In genomic region chr5:162323471-162323870, GRCh38 we compare ENCODE assay signal across 29 cellular contexts.
DNase-seq lines count a peak whose midpoint lies in the region; ATAC-seq, FAIRE-seq and TF ChIP-seq lines count a peak whose summit lies in the region.
"Had no signal": no experiment of that assay in that cellular context is flagged by ENCODE, and none has a peak within 500 bp of the region (broad histone marks: within the 10 kb centered on the region; RNA-seq: fewer than 3 reads in every experiment).

No MANE protein-coding gene starts in this region.

- no peak overlapping the region for H3K9ac ChIP-seq in H1 (replicated peaks in 1 of 4; ENCODE audit: extremely low read depth in 1 of 4, low read depth in 3 of 4, low read length in 3 of 4)

- H3K79me2 ChIP-seq in H1 (ENCODE audit: control insufficient read depth in 1 of 2, insufficient read depth in 2 of 2, low read length in 2 of 2): no peaks in the 10 kb centered on the region

- no peak overlapping the region for H4K91ac ChIP-seq in H1 (replicated peaks; ENCODE audit: insufficient read length, low read length)

- POLR2A ChIA-PET in H1 (lab: Charles Lee; ENCODE audit: partially characterized antibody): no interaction called here

- H3K4me3 ChIP-seq in H1 (ENCODE audit: extremely low read depth in 1 of 4, insufficient read depth in 2 of 4, low read depth in 3 of 4, low read length in 4 of 4) (no peak overlapping the region), WERI-Rb-1 (ENCODE audit: low read depth, low read length) (no peak overlapping the region), MG63 (no peak overlapping the region)
- H3K4me3 ChIP-seq: testis had no signal

- FAIRE-seq in H1 (lab: Jason Lieb, UNC): no peak
- FAIRE-seq: GM12891 had no signal

- H3K23ac ChIP-seq in H1 (ENCODE audit: insufficient read length): no peak overlapping the region

- no peak for ATAC-seq in GM18502 (IDR thresholded peaks at IDR 0.05; ENCODE audit: poor library complexity, unreplicated experiment)
- ATAC-seq in HG02678 (IDR thresholded peaks at IDR 0.05; ENCODE audit: unreplicated experiment): no peak
- ATAC-seq: activated naive CD4-positive, alpha-beta T cell treated with anti-CD3 and anti-CD28 coated beads, Interleukin-2, amount 50 U/mL, for 72 hours; left cardiac atrium; naive thymus-derived CD4-positive, alpha-beta T cell had no signal

- TF ChIP-seq RAD21 in H1 (IDR thresholded peaks at IDR 0.05 in 1 of 2, conservative IDR thresholded peaks at IDR 0.05 in 1 of 2; ENCODE audit: low read depth in 2 of 2, low read length in 2 of 2): no peak

- WGBS in H1 (ENCODE audit: extremely low coverage in 1 of 2, insufficient coverage in 1 of 2, insufficient read length in 1 of 2, insufficient replicate concordance in 2 of 2, low coverage in 1 of 2, low lambda C conversion rate in 2 of 2, missing lambda C conversion rate in 1 of 2), 2 experiments: 84% methylated on average over 3 of the region's 3 CpGs; no CpG with 5 or more reads in 1 of the 2 experiments

- H3K4me2 ChIP-seq in H1 (ENCODE audit: insufficient read depth in 1 of 2, low read depth in 2 of 2, low read length in 2 of 2): no peak overlapping the region

- H3K14ac ChIP-seq in H1 (ENCODE audit: insufficient read length): no peak overlapping the region

- no peak overlapping the region for H2BK120ac ChIP-seq in H1 (replicated peaks; ENCODE audit: low read depth, low read length)

- 0 out of 2 replicates have a peak overlapping the region, but pooled peaks have one; percentile 23 for H2AFZ ChIP-seq in H1 (ENCODE audit: low read length)

- no peaks in the 10 kb centered on the region for H3K23me2 ChIP-seq in H1 (ENCODE audit: low read depth, low read length)

- H3K56ac ChIP-seq in H1 (replicated peaks; ENCODE audit: insufficient read length, low read depth, low read length): no peak overlapping the region

- DNase-seq in ELF-1 (ENCODE audit: low read depth, low spot score) (peak; percentile 74), NCI-H460 (ENCODE audit: extremely low read depth, low read depth) (peak; percentile 36), H1 (ENCODE audit: low read depth in 1 of 2, low spot score in 2 of 2) (no peak), myocyte (ENCODE audit: low read depth) (peak; percentile 37), WERI-Rb-1 (no peak), MG63 (no peak)
- DNase-seq: activated B cell treated with CpG ODN at 0.5 μM for 24 hours; activated CD4-positive, alpha-beta T cell treated with anti-CD3 and anti-CD28 coated beads, Interleukin-2, amount 50 U/mL, for 48 hours; aorta; C1 segment of cervical spinal cord; Calu3; DND-41; HCEC 1CT; head of caudate nucleus; left cardiac atrium; naive thymus-derived CD4-positive, alpha-beta T cell; NCI-H1417 treated with DMSO at 0.1 percent for 48 hours; NCI-H2107; NCI-H524 treated with DMSO at 0.1 percent for 48 hours; retina; stimulated activated CD4-positive, alpha-beta T cell treated with anti-CD3 and anti-CD28 coated beads, Interleukin-12 subunit alpha, Interleukin-12 subunit beta, amount 100 ng/mL, for 4 hours; stimulated activated CD4-positive, alpha-beta T cell treated with anti-CD3 and anti-CD28 coated beads, Interleukin-4, amount 100 ng/mL, for 24 hours; stimulated activated naive CD4-positive, alpha-beta T cell treated with Interleukin-2 at 50 U/mL for 16 hours; T-helper 9 cell; testis had no signal

- CTCF ChIA-PET in H1 (lab: Charles Lee; ENCODE audit: partially characterized antibody): interaction anchor here (0.9 to 1.8 kb wide), 2 partner anchors 114 to 983 kb away, joined by 3 read pairs; no protein-coding TSS in a partner anchor

- no peaks in the 10 kb centered on the region for H3K79me1 ChIP-seq in H1 (ENCODE audit: low read depth, low read length)

- no peak overlapping the region for H3K27ac ChIP-seq in H1 (ENCODE audit: low read depth, low read length)
- H3K27ac ChIP-seq in WERI-Rb-1: no peak overlapping the region
- H3K27ac ChIP-seq: testis had no signal

- TF ChIP-seq POLR2A in H1 (IDR thresholded peaks at IDR 0.05; ENCODE audit: control extremely low read depth in 1 of 2, low read depth in 2 of 2, low read length in 2 of 2): no peak

- no peak overlapping the region for H3K18ac ChIP-seq in H1 (ENCODE audit: extremely low read depth, low read length)

- H4K5ac ChIP-seq in H1 (ENCODE audit: insufficient read length, low read depth, low read length): no peak overlapping the region

- H2BK12ac ChIP-seq in H1 (ENCODE audit: low read depth, low read length): no peak overlapping the region

- H2AK5ac ChIP-seq in H1 (ENCODE audit: low read depth, low read length): no peak overlapping the region

- no peak for TF ChIP-seq EP300 in H1 (IDR thresholded peaks at IDR 0.05; ENCODE audit: borderline replicate concordance in 1 of 2, low read depth in 2 of 2, low read length in 2 of 2)

- H4K20me1 ChIP-seq in H1 (replicated peaks in 1 of 2; ENCODE audit: control insufficient read depth in 1 of 2, insufficient read depth in 2 of 2, low read length in 2 of 2): no peaks in the 10 kb centered on the region

- TF ChIP-seq CTCF in H1 (IDR thresholded peaks at IDR 0.05; ENCODE audit: control extremely low read depth in 1 of 3, insufficient read depth in 1 of 3, low read depth in 1 of 3, low read length in 3 of 3) (no peak), WERI-Rb-1 (IDR thresholded peaks at IDR 0.05; ENCODE audit: low read depth, low read length) (no peak)

- no peaks in the 10 kb centered on the region for H3K4me1 ChIP-seq in H1 (replicated peaks in 1 of 4; ENCODE audit: control insufficient read depth in 3 of 4, insufficient read depth in 4 of 4, low read length in 3 of 4)
- H3K4me1 ChIP-seq: testis had no signal

- H3K9me3 ChIP-seq in H1 (ENCODE audit: insufficient read depth in 2 of 2, low read depth in 1 of 2, low read length in 1 of 2) (peaks cover 0 to 4% of the 10 kb centered on the region in 2 experiments; a peak in 2 of 4 replicates), WERI-Rb-1 (ENCODE audit: severe bottlenecking) (no peaks in the 10 kb centered on the region), MG63 (no peaks in the 10 kb centered on the region)
- H3K9me3 ChIP-seq: testis had no signal

- H3K4ac ChIP-seq in H1 (replicated peaks; ENCODE audit: insufficient read length, low read depth, low read length): no peak overlapping the region

- no peak overlapping the region for H4K8ac ChIP-seq in H1 (ENCODE audit: extremely low read depth, insufficient read depth, low read length)

- H2BK15ac ChIP-seq in H1 (ENCODE audit: low read length): no peak overlapping the region

- H2BK20ac ChIP-seq in H1 (ENCODE audit: low read length): no peak overlapping the region

- H3K36me3 ChIP-seq in H1 (ENCODE audit: control insufficient read depth in 2 of 4, insufficient read depth in 4 of 4, low read length in 3 of 4) (no peaks in the 10 kb centered on the region), WERI-Rb-1 (no peaks in the 10 kb centered on the region), MG63 (no peaks in the 10 kb centered on the region)

- H3K27me3 ChIP-seq in H1 (replicated peaks in 1 of 4; ENCODE audit: control insufficient read depth in 3 of 4, extremely low read depth in 1 of 4, insufficient read depth in 3 of 4, low read length in 3 of 4) (no peaks in the 10 kb centered on the region), WERI-Rb-1 (ENCODE audit: insufficient read depth, low read depth, severe bottlenecking) (peaks cover 34% of the 10 kb centered on the region), MG63 (peaks cover 3% of the 10 kb centered on the region; the same call in 1 of the 2 replicates)
- H3K27me3 ChIP-seq: testis had no signal

- no peak overlapping the region for H2BK5ac ChIP-seq in H1 (ENCODE audit: low read depth, low read length)

TF ChIP-seq in H1, 55 proteins besides CTCF, POLR2A, EP300 and RAD21:
- TF ChIP-seq KDM5A (IDR thresholded peaks at IDR 0.05; ENCODE audit: low read length) (no peak), SIN3A (conservative IDR thresholded peaks at IDR 0.05 in 1 of 2, IDR thresholded peaks at IDR 0.05 in 1 of 2; ENCODE audit: low read depth in 1 of 2, low read length in 2 of 2) (no peak), ATF2 (IDR thresholded peaks at IDR 0.05; ENCODE audit: low read length) (no peak), RBBP5 (IDR thresholded peaks at IDR 0.05; ENCODE audit: borderline replicate concordance, low read depth, low read length) (no peak), SIX5 (IDR thresholded peaks at IDR 0.05; ENCODE audit: low read depth, low read length) (no peak)
TF ChIP-seq in H1: peak in this region for 0.

Comparison
In these comparisons a context has a peak if more than half of its experiments do, and no peak if none do; other contexts are left out.
1. DNase-seq: peak in ELF-1 (single experiment), NCI-H460 (single experiment) and myocyte (single experiment); none in H1 (0 of 2), WERI-Rb-1 (single experiment) and MG63 (single experiment).